9 cellular contexts compared by ENCODE assay signal in genomic region chr2:171541202-171541884, GRCh38. TPM values are rescaled to one million over a fixed set of nuclear protein-coding genes. Genes with fewer than 3 reads are reported as not detected.
DNase-seq lines count a peak whose midpoint lies in the region; ATAC-seq and TF ChIP-seq lines count a peak whose summit lies in the region.
"Had no signal": no experiment of that assay in that cellular context is flagged by ENCODE, and none has a peak within 500 bp of the region (broad histone marks: within the 10 kb centered on the region; RNA-seq: fewer than 3 reads in every experiment).

No MANE protein-coding gene starts in this region.

- peaks cover 0 to 4% (median 0%) of the 10 kb centered on the region in 7 donors for H3K27me3 ChIP-seq in spleen (replicated peaks in 1 of 7)

- no peaks in the 10 kb centered on the region for H3K9me3 Mint-ChIP-seq in activated CD4-positive, alpha-beta T cell treated with anti-CD3 and anti-CD28 coated beads for 36 hours (ENCODE audit: low read depth)
- H3K9me3 Mint-ChIP-seq in neural crest cell: no peaks in the 10 kb centered on the region
- H3K9me3 Mint-ChIP-seq: activated naive CD4-positive, alpha-beta T cell treated with anti-CD3 and anti-CD28 coated beads, Interleukin-2, amount 50 U/mL, for 72 hours had no signal

- H3K27me3 Mint-ChIP-seq in activated CD4-positive, alpha-beta T cell treated with anti-CD3 and anti-CD28 coated beads for 36 hours: peaks cover 10% of the 10 kb centered on the region
- H3K27me3 Mint-ChIP-seq in neural crest cell (ENCODE audit: low read depth): no peaks in the 10 kb centered on the region

- no peaks in the 10 kb centered on the region for H3K4me1 ChIP-seq in spleen

- intact Hi-C loops in activated CD4-positive, alpha-beta T cell treated with anti-CD3 and anti-CD28 coated beads for 36 hours (cut with DNase I, micrococcal nuclease): no loop called here
- intact Hi-C loops in spleen (cut with DNase I; ENCODE audit: low total_unique reads): no loop called here

- WGBS in spleen, 5 donors: 82 to 91% (median 90%) methylated on average over 6 of the region's 6 CpGs

- H3K27ac ChIP-seq in spleen: no peak overlapping the region

- H3K9me3 ChIP-seq in spleen: no peaks in the 10 kb centered on the region

- CTCF ChIA-PET in activated CD4-positive, alpha-beta T cell treated with anti-CD3 and anti-CD28 coated beads for 36 hours (lab: Charles Lee): interaction anchor here (0.6 to 2.6 kb wide), 3 partner anchors 9 to 159 kb away, joined by 3 to 10 read pairs (median 5); no protein-coding TSS in a partner anchor

- no peak overlapping the region for H3K27ac Mint-ChIP-seq in activated CD4-positive, alpha-beta T cell treated with anti-CD3 and anti-CD28 coated beads for 36 hours
- no peak overlapping the region for H3K27ac Mint-ChIP-seq in neural crest cell (ENCODE audit: unreplicated experiment)
- H3K27ac Mint-ChIP-seq: activated naive CD4-positive, alpha-beta T cell treated with anti-CD3 and anti-CD28 coated beads, Interleukin-2, amount 50 U/mL, for 72 hours had no signal

- TF ChIP-seq CTCF in LNCAP (IDR thresholded peaks at IDR 0.05): peak; percentile 47; the same call in 1 of the 2 replicates
- peak; percentile 55 for TF ChIP-seq CTCF in astrocyte of the cerebellum (IDR thresholded peaks at IDR 0.05; ENCODE audit: low read depth, low read length, missing control alignments)
- peak; percentile 55 for TF ChIP-seq CTCF in neural crest cell (conservative IDR thresholded peaks at IDR 0.05)
- peak in 3 of 11 experiments; percentile 20 to 27 (median 25) for TF ChIP-seq CTCF in spleen (IDR thresholded peaks at IDR 0.05 in 8 of 11, conservative IDR thresholded peaks at IDR 0.05 in 3 of 11)

- ATAC-seq in activated CD4-positive, alpha-beta T cell treated with anti-CD3 and anti-CD28 coated beads for 36 hours: no peak
- ATAC-seq: activated naive CD4-positive, alpha-beta T cell treated with anti-CD3 and anti-CD28 coated beads, Interleukin-2, amount 50 U/mL, for 72 hours had no signal

- H3K4me3 Mint-ChIP-seq in activated CD4-positive, alpha-beta T cell treated with anti-CD3 and anti-CD28 coated beads for 36 hours: no peak overlapping the region
- no peak overlapping the region for H3K4me3 Mint-ChIP-seq in neural crest cell

- H3K4me1 Mint-ChIP-seq in activated CD4-positive, alpha-beta T cell treated with anti-CD3 and anti-CD28 coated beads for 36 hours: no peaks in the 10 kb centered on the region
- H3K4me1 Mint-ChIP-seq in neural crest cell: no peaks in the 10 kb centered on the region

- peak; percentile 38 for DNase-seq in activated CD4-positive, alpha-beta T cell treated with anti-CD3 and anti-CD28 coated beads for 36 hours
- DNase-seq in activated CD4-positive, alpha-beta T cell treated with anti-CD3 and anti-CD28 coated beads for 1 hour: no peak
- DNase-seq in astrocyte of the cerebellum (ENCODE audit: low read depth) (no peak), neural crest cell (ENCODE audit: low read depth, low spot score) (no peak), NOMO-1 treated with dmso at 0.1 percent for 144 hours (lab: John Stamatoyannopoulos, UW; ENCODE audit: unreplicated experiment) (no peak), spleen (no peak), G401 (ENCODE audit: low spot score) (no peak)

- no peaks in the 10 kb centered on the region for H3K36me3 Mint-ChIP-seq in activated CD4-positive, alpha-beta T cell treated with anti-CD3 and anti-CD28 coated beads for 36 hours (ENCODE audit: low read depth)
- H3K36me3 Mint-ChIP-seq in neural crest cell (ENCODE audit: low read depth): no peaks in the 10 kb centered on the region
- H3K36me3 Mint-ChIP-seq: activated naive CD4-positive, alpha-beta T cell treated with anti-CD3 and anti-CD28 coated beads, Interleukin-2, amount 50 U/mL, for 72 hours had no signal

- H3K4me3 ChIP-seq in astrocyte of the cerebellum (ENCODE audit: low read depth, low read length) (no peak overlapping the region), spleen (no peak overlapping the region)

- TF ChIP-seq POLR2A in spleen (IDR thresholded peaks at IDR 0.05): no peak

- H3K36me3 ChIP-seq in spleen: peaks cover 0 to 31% (median 0%) of the 10 kb centered on the region in 6 donors

- POLR2A ChIA-PET in activated CD4-positive, alpha-beta T cell treated with anti-CD3 and anti-CD28 coated beads for 36 hours (lab: Charles Lee): no interaction called here

- in situ Hi-C loops in astrocyte of the cerebellum (cut with HindIII; ENCODE audit: low sequenced_read_pairs): no loop called here
- in situ Hi-C loops in G401 (cut with HindIII; ENCODE audit: low sequenced_read_pairs): no loop called here

RNA-seq across cellular contexts. Expression of gene CYBRD1, which starts 19.1 kb away (rescaled TPM):
- 1 to 10 TPM in 1 of 2 experiments, under 1 TPM in 1; 0.74 to 1.4 TPM for total RNA-seq in activated CD4-positive, alpha-beta T cell treated with anti-CD3 and anti-CD28 coated beads for 36 hours
- total RNA-seq in neural crest cell (10.0 and 11.8 TPM in 2 replicates), spleen (10 to 100 TPM; 18.8 to 61.7 (median 46.9) TPM)
- polyA plus RNA-seq in spleen: 10 to 100 TPM in 1 of 3 donors, 1 to 10 TPM in 2; 8.2 to 21.3 (median 9.4) TPM
- total RNA-seq in G401 (2014; rRNA removed; shearing (Covaris generic)): 21.7 and 26.2 TPM in 2 replicates
